Comparison of ENCODE assay signal across 20 cellular contexts in genomic region chr2:240994161-240994896, GRCh38. TPM values are rescaled to one million over a fixed set of nuclear protein-coding genes. Genes with fewer than 3 reads are reported as not detected.
DNase-seq lines count a peak whose midpoint lies in the region; ATAC-seq and TF ChIP-seq lines count a peak whose summit lies in the region.
"Had no signal": no experiment of that assay in that cellular context is flagged by ENCODE, and none has a peak within 500 bp of the region (broad histone marks: within the 10 kb centered on the region; RNA-seq: fewer than 3 reads in every experiment).

No MANE protein-coding gene starts in this region.

- H3K27ac Mint-ChIP-seq in osteocyte (ENCODE audit: unreplicated experiment) (no peak overlapping the region), type B pancreatic cell (no peak overlapping the region)
- H3K27ac Mint-ChIP-seq: activated naive CD4-positive, alpha-beta T cell treated with anti-CD3 and anti-CD28 coated beads, Interleukin-2, amount 10 ng/mL, durations not matched to agents 7 days and 5 days had no signal

- ATAC-seq in right cardiac atrium, result no peak

- H3K27ac ChIP-seq in right cardiac atrium (ENCODE audit: low read length) (no peak overlapping the region), smooth muscle cell (ENCODE audit: low read depth) (no peak overlapping the region)

- DNase-seq in activated CD8-positive, alpha-beta memory T cell treated with anti-CD3 and anti-CD28 coated beads, Interleukin-2, amount 50 U/mL, for 48 hours, result peak; percentile 35
- DNase-seq in activated CD8-positive, alpha-beta memory T cell treated with anti-CD3 and anti-CD28 coated beads for 24 hours, result no peak
- DNase-seq in right cardiac atrium, result peak; percentile 44 to 86 (median 82)
- DNase-seq in osteocyte (ENCODE audit: extremely low spot score, unreplicated experiment), result peak; percentile 79
- DNase-seq in type B pancreatic cell (ENCODE audit: extremely low spot score, unreplicated experiment), result peak; percentile 64
- no peak for DNase-seq in RPMI8226
- no peak for DNase-seq in COLO829 (ENCODE audit: low spot score)
- no peak for DNase-seq in smooth muscle cell (lab: John Stamatoyannopoulos, UW; ENCODE audit: unreplicated experiment)
- DNase-seq: 8988T; activated naive CD4-positive, alpha-beta T cell treated with anti-CD3 and anti-CD28 coated beads, Interleukin-2, amount 10 ng/mL, durations not matched to agents 7 days and 5 days; Calu3; erythroblast; foreskin melanocyte; H7; NCI-H1417 treated with DMSO at 0.1 percent for 48 hours; NCI-H2107; retina; trophoblast cell had no signal

- no peaks in the 10 kb centered on the region for H3K36me3 ChIP-seq in smooth muscle cell (ENCODE audit: low read depth)
- H3K36me3 ChIP-seq: BE2C had no signal

- H3K4me1 Mint-ChIP-seq in osteocyte (ENCODE audit: unreplicated experiment) (peaks cover 25% of the 10 kb centered on the region), type B pancreatic cell (ENCODE audit: unreplicated experiment) (peaks cover 19% of the 10 kb centered on the region)

- H3K9ac ChIP-seq in smooth muscle cell (ENCODE audit: low read depth), result no peak overlapping the region

- H3K27me3 ChIP-seq in right cardiac atrium (ENCODE audit: control insufficient read depth, insufficient read depth) (no peaks in the 10 kb centered on the region), smooth muscle cell (ENCODE audit: low read depth) (peaks cover 2% of the 10 kb centered on the region)

- no peaks in the 10 kb centered on the region for H3K27me3 Mint-ChIP-seq in osteocyte (ENCODE audit: unreplicated experiment)
- H3K27me3 Mint-ChIP-seq in type B pancreatic cell, result no peaks in the 10 kb centered on the region

- 65% methylated on average over 16 of the region's 16 CpGs for WGBS in right cardiac atrium
- 84% methylated on average over 16 of the region's 16 CpGs for WGBS in smooth muscle cell (ENCODE audit: low lambda C conversion rate)

- TF ChIP-seq CTCF in osteocyte (IDR thresholded peaks at IDR 0.05) (no peak), type B pancreatic cell (conservative IDR thresholded peaks at IDR 0.05) (no peak), smooth muscle cell (IDR thresholded peaks at IDR 0.05; ENCODE audit: borderline replicate concordance, insufficient read depth, poor library complexity, severe bottlenecking) (no peak)

- H3K36me3 Mint-ChIP-seq in osteocyte (ENCODE audit: unreplicated experiment), result no peaks in the 10 kb centered on the region
- H3K36me3 Mint-ChIP-seq in type B pancreatic cell, result no peaks in the 10 kb centered on the region
- H3K36me3 Mint-ChIP-seq: activated naive CD4-positive, alpha-beta T cell treated with anti-CD3 and anti-CD28 coated beads, Interleukin-2, amount 10 ng/mL, durations not matched to agents 7 days and 5 days had no signal

- H3K4me3 Mint-ChIP-seq in osteocyte (ENCODE audit: unreplicated experiment), result no peak overlapping the region
- H3K4me3 Mint-ChIP-seq in type B pancreatic cell, result no peak overlapping the region
- H3K4me3 Mint-ChIP-seq: activated naive CD4-positive, alpha-beta T cell treated with anti-CD3 and anti-CD28 coated beads, Interleukin-2, amount 10 ng/mL, durations not matched to agents 7 days and 5 days had no signal

- no peaks in the 10 kb centered on the region for H3K9me3 Mint-ChIP-seq in osteocyte (ENCODE audit: unreplicated experiment)
- no peaks in the 10 kb centered on the region for H3K9me3 Mint-ChIP-seq in type B pancreatic cell
- H3K9me3 Mint-ChIP-seq: activated naive CD4-positive, alpha-beta T cell treated with anti-CD3 and anti-CD28 coated beads, Interleukin-2, amount 10 ng/mL, durations not matched to agents 7 days and 5 days; neural crest cell had no signal

- no peaks in the 10 kb centered on the region for H3K79me2 ChIP-seq in smooth muscle cell (ENCODE audit: low read depth)

- H3K4me1 ChIP-seq in right cardiac atrium (ENCODE audit: control insufficient read depth, insufficient read depth, low read length), result peaks cover 12% of the 10 kb centered on the region
- no peaks in the 10 kb centered on the region for H3K4me1 ChIP-seq in smooth muscle cell (ENCODE audit: low read depth)

- H2AFZ ChIP-seq in smooth muscle cell (ENCODE audit: low read depth), result no peak overlapping the region

- H3K4me3 ChIP-seq in right cardiac atrium (ENCODE audit: low read length), result no peak overlapping the region
- H3K4me3 ChIP-seq in smooth muscle cell, result no peak overlapping the region

- no peak overlapping the region for H3K4me2 ChIP-seq in smooth muscle cell

- no peaks in the 10 kb centered on the region for H3K9me3 ChIP-seq in right cardiac atrium (ENCODE audit: control insufficient read depth, low read length)
- no peaks in the 10 kb centered on the region for H3K9me3 ChIP-seq in smooth muscle cell (replicated peaks; ENCODE audit: low read depth)
- H3K9me3 ChIP-seq: BE2C had no signal

- no peaks in the 10 kb centered on the region for H3F3A ChIP-seq in smooth muscle cell (ENCODE audit: low read depth)

- intact Hi-C loops in right cardiac atrium (cut with DNase I), result loop anchor here (5.0 to 10.0 kb wide), 2 partner anchors 80 to 82 kb away; no protein-coding TSS in a partner anchor

- H4K20me1 ChIP-seq in smooth muscle cell (ENCODE audit: low read depth), result no peaks in the 10 kb centered on the region

RNA-seq across cellular contexts. Expression of gene SNED1, which starts 4.1 kb away (rescaled TPM):
- total RNA-seq in right cardiac atrium (10 to 100 TPM; 13.8 to 19.2 (median 16.8) TPM), osteocyte (17.6 and 19.4 TPM in 2 replicates), type B pancreatic cell (ENCODE audit: low replicate concordance) (9.7 and 140 TPM in 2 replicates), smooth muscle cell (0.36 and 0.81 TPM in 2 replicates)
- polyA plus RNA-seq in right cardiac atrium (6.7 TPM), smooth muscle cell (1.1 and 3.0 TPM in 2 replicates)

Comparison
In these comparisons a context has a peak if more than half of its experiments do, and no peak if none do; other contexts are left out.
1. DNase-seq: peak in activated CD8-positive, alpha-beta memory T cell treated with anti-CD3 and anti-CD28 coated beads, Interleukin-2, amount 50 U/mL, for 48 hours (single experiment), right cardiac atrium (3 of 3), osteocyte (single experiment) and type B pancreatic cell (single experiment); none in activated CD8-positive, alpha-beta memory T cell treated with anti-CD3 and anti-CD28 coated beads for 24 hours (single experiment), RPMI8226 (single experiment), COLO829 (single experiment) and smooth muscle cell (single experiment).